ENCODE assay signal across 17 cellular contexts in genomic region chr1:53076165-53076564, GRCh38. TPM values are rescaled to one million over a fixed set of nuclear protein-coding genes. Genes with fewer than 3 reads are reported as not detected.
"Had no signal": no experiment of that assay in that cellular context is flagged by ENCODE, and none has a peak within 500 bp of the region (broad histone marks: within the 10 kb centered on the region; RNA-seq: fewer than 3 reads in every experiment).

No MANE protein-coding gene starts in this region.

- H3K4me3 ChIP-seq: ovary, skin epidermis had no signal

- H3K9me3 Mint-ChIP-seq: neural crest cell, WTC11 had no signal

- ATAC-seq: activated CD8-positive, alpha-beta T cell treated with anti-CD3 and anti-CD28 coated beads, Interleukin-2, amount 10 ng/mL, durations not matched to agents 7 days and 5 days; T-helper 17 cell; WTC11 had no signal

- H3K4me3 Mint-ChIP-seq: activated CD8-positive, alpha-beta T cell treated with anti-CD3 and anti-CD28 coated beads, Interleukin-2, amount 10 ng/mL, durations not matched to agents 7 days and 5 days; neural crest cell; T-helper 17 cell; WTC11 had no signal

- H3K4me1 Mint-ChIP-seq: WTC11 had no signal

- H3K36me3 Mint-ChIP-seq: WTC11 had no signal

- H3K27me3 ChIP-seq: ovary had no signal

- H3K27ac Mint-ChIP-seq: activated CD8-positive, alpha-beta T cell treated with anti-CD3 and anti-CD28 coated beads, Interleukin-2, amount 10 ng/mL, durations not matched to agents 7 days and 5 days; T-helper 17 cell; WTC11 had no signal

- DNase-seq: activated CD4-positive, alpha-beta T cell treated with anti-CD3 and anti-CD28 coated beads for 48 hours; activated CD8-positive, alpha-beta memory T cell treated with anti-CD3 and anti-CD28 coated beads, Interleukin-2, amount 50 U/mL, for 4 hours; activated CD8-positive, alpha-beta T cell treated with anti-CD3 and anti-CD28 coated beads, Interleukin-2, amount 10 ng/mL, durations not matched to agents 7 days and 5 days; activated naive CD4-positive, alpha-beta T cell; activated T-cell treated with anti-CD3 and anti-CD28 coated beads, Interleukin-2, amount 50 U/mL, for 48 hours; hippocampal formation; SIG-M5; stimulated activated CD4-positive, alpha-beta T cell treated with anti-CD3 and anti-CD28 coated beads, Interleukin-15, amount 100 ng/mL, for 24 hours; stimulated activated CD4-positive, alpha-beta T cell treated with anti-CD3 and anti-CD28 coated beads, Interleukin-4, amount 100 ng/mL, for 1 hour; stimulated activated naive CD4-positive, alpha-beta T cell; trophoblast cell had no signal

- H3K9me3 ChIP-seq: ovary had no signal

- H3K27ac ChIP-seq: skin epidermis had no signal

RNA-seq across cellular contexts. Expression of gene PODN, which starts 14.2 kb away (rescaled TPM):
- total RNA-seq: activated CD8-positive, alpha-beta T cell treated with anti-CD3 and anti-CD28 coated beads, Interleukin-2, amount 10 ng/mL, durations not matched to agents 7 days and 5 days; T-helper 17 cell had no signal
- polyA plus RNA-seq: keratinocyte had no signal
